ENCODE assay signal across 16 cellular contexts in genomic region chr5:99955006-99955405, GRCh38.
"Had no signal": no experiment of that assay in that cellular context is flagged by ENCODE, and none has a peak within 500 bp of the region (broad histone marks: within the 10 kb centered on the region; RNA-seq: fewer than 3 reads in every experiment).

No MANE protein-coding gene starts in this region.

- H3K4me3 Mint-ChIP-seq: endodermal cell; naive thymus-derived CD4-positive, alpha-beta T cell; neural progenitor cell had no signal

- H3K36me3 Mint-ChIP-seq: naive thymus-derived CD4-positive, alpha-beta T cell; neural progenitor cell had no signal

- DNase-seq: effector CD4-positive, alpha-beta T cell; endodermal cell; erythroblast; foreskin keratinocyte; head of caudate nucleus; left colon; mammary epithelial cell; naive thymus-derived CD4-positive, alpha-beta T cell; occipital lobe; right lobe of liver; stimulated activated CD4-positive, alpha-beta T cell treated with anti-CD3 and anti-CD28 coated beads, Interleukin-2, amount 100 ng/mL, for 24 hours; stimulated activated CD4-positive, alpha-beta T cell treated with anti-CD3 and anti-CD28 coated beads, Interleukin-4, amount 100 ng/mL, for 4 hours; stimulated activated naive CD4-positive, alpha-beta T cell treated with Interleukin-2 at 50 U/mL for 16 hours; trophoblast cell had no signal

- H3K4me1 Mint-ChIP-seq: endodermal cell; naive thymus-derived CD4-positive, alpha-beta T cell; neural progenitor cell had no signal

- H3K9me3 Mint-ChIP-seq: endodermal cell, neural progenitor cell had no signal

- ATAC-seq: foreskin keratinocyte; left colon; naive thymus-derived CD4-positive, alpha-beta T cell; pancreas had no signal

- H3K27ac Mint-ChIP-seq: endodermal cell; naive thymus-derived CD4-positive, alpha-beta T cell; neural progenitor cell had no signal

- H3K27me3 Mint-ChIP-seq: naive thymus-derived CD4-positive, alpha-beta T cell had no signal
